29 cellular contexts compared by ENCODE assay signal in the genomic region with DNA sequence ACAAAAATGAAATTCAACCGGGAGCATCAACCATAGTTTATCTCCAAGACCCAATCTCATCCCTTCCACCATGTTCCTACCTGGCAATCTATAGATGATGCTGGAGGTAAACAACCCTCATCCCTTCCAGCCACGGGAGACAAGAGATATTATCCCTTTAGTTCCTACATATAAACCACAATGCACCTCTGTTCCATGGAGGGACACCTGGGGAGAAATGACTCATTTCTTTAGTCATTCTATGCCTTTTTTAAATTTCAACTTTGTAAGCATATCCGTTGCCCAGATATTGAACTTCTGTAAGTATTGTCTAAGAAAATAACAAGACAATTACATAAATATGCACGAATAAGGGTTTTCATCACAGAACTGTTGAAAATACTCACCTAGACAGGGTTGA.
"Had no signal": no experiment of that assay in that cellular context is flagged by ENCODE, and none has a peak within 500 bp of the region (broad histone marks: within the 10 kb centered on the region; RNA-seq: fewer than 3 reads in every experiment).

No MANE protein-coding gene starts in this region.

- DNase-seq: activated CD4-positive, alpha-beta memory T cell treated with anti-CD3 and anti-CD28 coated beads for 36 hours; activated CD4-positive, alpha-beta T cell treated with anti-CD3 and anti-CD28 coated beads for 36 hours; activated CD4-positive, alpha-beta T cell treated with anti-CD3 and anti-CD28 coated beads, Interleukin-2, amount 10 ng/mL, durations not matched to agents 24 days and 14 days; activated CD4-positive, CD25-positive, alpha-beta regulatory T cell; activated CD4-positive, CD25-positive, alpha-beta regulatory T cell treated with anti-CD3 and anti-CD28 coated beads, Interleukin-2, amount 50 U/mL, for 72 hours; activated CD8-positive, alpha-beta memory T cell treated with anti-CD3 and anti-CD28 coated beads, Interleukin-2, amount 10 ng/mL, durations not matched to agents 7 days and 5 days; activated CD8-positive, alpha-beta memory T cell treated with anti-CD3 and anti-CD28 coated beads, Interleukin-2, amount 50 U/mL, for 4 hours; activated CD8-positive, alpha-beta T cell treated with anti-CD3 and anti-CD28 coated beads, Interleukin-2, amount 10 ng/mL, durations not matched to agents 7 days and 5 days; activated effector memory CD4-positive, alpha-beta T cell treated with anti-CD3 and anti-CD28 coated beads, Interleukin-2, amount 50 U/mL, for 16 hours; activated naive CD4-positive, alpha-beta T cell treated with anti-CD3 and anti-CD28 coated beads for 36 hours; activated naive CD8-positive, alpha-beta T cell treated with anti-CD3 and anti-CD28 coated beads, Interleukin-2, amount 10 ng/mL, durations not matched to agents 7 days and 5 days; activated T-cell treated with anti-CD3 and anti-CD28 coated beads, Interleukin-2, amount 50 U/mL, for 1 hour; activated T-cell treated with anti-CD3 and anti-CD28 coated beads, Interleukin-2, amount 50 U/mL, for 48 hours; dorsolateral prefrontal cortex; effector memory CD4-positive, alpha-beta T cell; endodermal cell; foreskin fibroblast; gastrocnemius medialis; glutamatergic neuron; heart left ventricle had no signal

- H3K9me3 Mint-ChIP-seq: activated CD4-positive, alpha-beta memory T cell treated with anti-CD3 and anti-CD28 coated beads for 36 hours; activated naive CD4-positive, alpha-beta T cell treated with anti-CD3 and anti-CD28 coated beads for 36 hours; activated naive CD4-positive, alpha-beta T cell treated with anti-CD3 and anti-CD28 coated beads, Interleukin-2, amount 50 U/mL, for 72 hours; activated T-helper 1 cell treated with anti-CD3 and anti-CD28 coated beads, Interleukin-12 subunit alpha, Interleukin-12 subunit beta, Interleukin-2, Interleukin-4 antibody, amounts not matched to agents 30 ng/mL and 10 ng/mL and 1 ng/mL, durations not matched to agents 14 hours and 24 hours and 36 hours; activated T-helper 2 cell treated with anti-CD3 and anti-CD28 coated beads, Interferon-gamma antibody, Interleukin-2, Interleukin-4, amounts not matched to agents 10 μg/mL and 5 μg/mL and 100 μg/mL, durations not matched to agents 14 hours and 24 hours and 36 hours; central memory CD8-positive, alpha-beta T cell; dendritic cell treated with granulocyte-macrophage colony-stimulating factor and Interleukin-4, amounts not matched to agents 40 ng/mL and 50 ng/mL, for 4 days; endodermal cell had no signal

- H3K4me3 Mint-ChIP-seq: activated CD4-positive, alpha-beta memory T cell treated with anti-CD3 and anti-CD28 coated beads for 36 hours; activated CD4-positive, alpha-beta T cell treated with anti-CD3 and anti-CD28 coated beads for 36 hours; activated CD4-positive, alpha-beta T cell treated with anti-CD3 and anti-CD28 coated beads, Interleukin-2, amount 10 ng/mL, durations not matched to agents 24 days and 14 days; activated CD8-positive, alpha-beta memory T cell treated with anti-CD3 and anti-CD28 coated beads, Interleukin-2, amount 10 ng/mL, durations not matched to agents 7 days and 5 days; activated CD8-positive, alpha-beta T cell treated with anti-CD3 and anti-CD28 coated beads, Interleukin-2, amount 10 ng/mL, durations not matched to agents 7 days and 5 days; activated naive CD4-positive, alpha-beta T cell treated with anti-CD3 and anti-CD28 coated beads for 36 hours; activated naive CD8-positive, alpha-beta T cell treated with anti-CD3 and anti-CD28 coated beads, Interleukin-2, amount 10 ng/mL, durations not matched to agents 7 days and 5 days; activated T-helper 1 cell treated with anti-CD3 and anti-CD28 coated beads, Interleukin-12 subunit alpha, Interleukin-12 subunit beta, Interleukin-2, Interleukin-4 antibody, amounts not matched to agents 30 ng/mL and 10 ng/mL and 1 ng/mL, durations not matched to agents 14 hours and 24 hours and 36 hours; brain; central memory CD8-positive, alpha-beta T cell; dendritic cell treated with granulocyte-macrophage colony-stimulating factor and Interleukin-4, amounts not matched to agents 40 ng/mL and 50 ng/mL, for 4 days; endodermal cell had no signal

- H3K4me1 ChIP-seq: ascending aorta, heart left ventricle had no signal

- H3K27me3 ChIP-seq: ascending aorta, gastrocnemius medialis had no signal

- H3K27me3 Mint-ChIP-seq: activated CD4-positive, alpha-beta memory T cell treated with anti-CD3 and anti-CD28 coated beads for 36 hours; activated CD4-positive, alpha-beta T cell treated with anti-CD3 and anti-CD28 coated beads for 36 hours; central memory CD8-positive, alpha-beta T cell; dendritic cell treated with granulocyte-macrophage colony-stimulating factor and Interleukin-4, amounts not matched to agents 40 ng/mL and 50 ng/mL, for 4 days had no signal

- H3K4me3 ChIP-seq: ascending aorta, coronary artery, dorsolateral prefrontal cortex, gastrocnemius medialis, heart left ventricle had no signal

- H3K36me3 Mint-ChIP-seq: activated CD4-positive, alpha-beta memory T cell treated with anti-CD3 and anti-CD28 coated beads for 36 hours; activated naive CD4-positive, alpha-beta T cell treated with anti-CD3 and anti-CD28 coated beads, Interleukin-2, amount 50 U/mL, for 72 hours; activated naive CD8-positive, alpha-beta T cell treated with anti-CD3 and anti-CD28 coated beads, Interleukin-2, amount 10 ng/mL, durations not matched to agents 7 days and 5 days; brain had no signal

- H3K27ac ChIP-seq: ascending aorta, coronary artery, dorsolateral prefrontal cortex, gastrocnemius medialis, heart left ventricle had no signal

- ATAC-seq: activated CD8-positive, alpha-beta memory T cell treated with anti-CD3 and anti-CD28 coated beads, Interleukin-2, amount 10 ng/mL, durations not matched to agents 7 days and 5 days; activated CD8-positive, alpha-beta T cell treated with anti-CD3 and anti-CD28 coated beads, Interleukin-2, amount 10 ng/mL, durations not matched to agents 7 days and 5 days; esophagus mucosa; gastrocnemius medialis; heart left ventricle had no signal

- H3K27ac Mint-ChIP-seq: activated CD4-positive, alpha-beta memory T cell treated with anti-CD3 and anti-CD28 coated beads for 36 hours; activated CD4-positive, alpha-beta T cell treated with anti-CD3 and anti-CD28 coated beads for 36 hours; activated CD4-positive, alpha-beta T cell treated with anti-CD3 and anti-CD28 coated beads, Interleukin-2, amount 10 ng/mL, durations not matched to agents 24 days and 14 days; activated CD8-positive, alpha-beta memory T cell treated with anti-CD3 and anti-CD28 coated beads, Interleukin-2, amount 10 ng/mL, durations not matched to agents 7 days and 5 days; activated CD8-positive, alpha-beta T cell treated with anti-CD3 and anti-CD28 coated beads, Interleukin-2, amount 10 ng/mL, durations not matched to agents 7 days and 5 days; activated naive CD4-positive, alpha-beta T cell treated with anti-CD3 and anti-CD28 coated beads for 36 hours; activated naive CD4-positive, alpha-beta T cell treated with anti-CD3 and anti-CD28 coated beads, Interleukin-2, amount 50 U/mL, for 72 hours; activated naive CD8-positive, alpha-beta T cell treated with anti-CD3 and anti-CD28 coated beads, Interleukin-2, amount 10 ng/mL, durations not matched to agents 7 days and 5 days; activated T-helper 1 cell treated with anti-CD3 and anti-CD28 coated beads, Interleukin-12 subunit alpha, Interleukin-12 subunit beta, Interleukin-2, Interleukin-4 antibody, amounts not matched to agents 30 ng/mL and 10 ng/mL and 1 ng/mL, durations not matched to agents 14 hours and 24 hours and 36 hours; activated T-helper 2 cell treated with anti-CD3 and anti-CD28 coated beads, Interferon-gamma antibody, Interleukin-2, Interleukin-4, amounts not matched to agents 10 μg/mL and 5 μg/mL and 100 μg/mL, durations not matched to agents 14 hours and 24 hours and 36 hours; brain; dendritic cell treated with granulocyte-macrophage colony-stimulating factor and Interleukin-4, amounts not matched to agents 40 ng/mL and 50 ng/mL, for 4 days; endodermal cell had no signal

- H3K36me3 ChIP-seq: ascending aorta, gastrocnemius medialis, heart left ventricle had no signal

- H3K9me3 ChIP-seq: ascending aorta, gastrocnemius medialis, heart left ventricle had no signal
